ENCODE assay signal across 8 cellular contexts in the genomic region with DNA sequence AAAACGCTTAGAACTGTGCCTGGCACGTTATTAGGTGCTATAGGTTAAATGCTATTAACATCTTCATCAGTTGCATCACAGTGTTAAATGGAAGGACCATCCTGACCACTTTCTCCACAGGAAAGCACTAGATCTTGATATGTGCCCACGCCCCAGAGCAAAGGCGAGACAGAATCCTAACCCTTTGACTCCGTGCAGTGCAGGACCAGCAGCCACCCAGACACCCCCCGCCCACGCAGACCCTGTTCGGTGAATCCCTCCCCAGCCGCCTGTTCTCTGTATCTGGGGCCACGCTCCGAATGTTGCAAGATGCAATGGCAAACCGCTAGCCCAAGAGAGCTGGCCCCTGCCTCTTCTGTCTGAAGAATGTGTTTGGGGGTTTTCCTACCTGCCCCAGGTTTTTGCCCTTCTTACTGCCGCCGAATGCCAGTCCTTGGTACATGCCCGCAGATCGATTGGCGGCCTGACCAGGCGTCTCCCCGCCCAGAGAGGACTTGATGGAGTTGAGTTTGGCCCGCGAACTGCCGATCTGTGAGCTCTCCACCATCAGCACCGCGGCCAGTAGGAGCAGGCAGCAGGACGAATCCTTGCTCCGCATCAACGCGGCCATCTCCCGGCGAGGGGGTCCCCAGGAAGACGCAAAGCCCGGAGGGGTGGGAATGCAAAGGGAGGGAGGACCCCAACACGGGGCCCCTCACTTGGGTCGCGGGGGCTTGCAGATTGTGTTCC. TPM values are rescaled to one million over a fixed set of nuclear protein-coding genes. Genes with fewer than 3 reads are reported as not detected.
DNase-seq lines count a peak whose midpoint lies in the region; ATAC-seq and TF ChIP-seq lines count a peak whose summit lies in the region.

No MANE protein-coding gene starts in this region.

- peak overlapping the region; percentile 30 for H3K4me3 Mint-ChIP-seq in activated CD4-positive, alpha-beta T cell treated with anti-CD3 and anti-CD28 coated beads, Interleukin-2, amount 10 ng/mL, durations not matched to agents 7 days and 5 days
- peak overlapping the region; percentile 86 to 94 (median 91) for H3K4me3 Mint-ChIP-seq in brain

- no peaks in the 10 kb centered on the region for H3K9me3 ChIP-seq in testis

- TF ChIP-seq POLR2A in testis (IDR thresholded peaks at IDR 0.05): no peak

- DNase-seq in activated CD4-positive, alpha-beta T cell treated with anti-CD3 and anti-CD28 coated beads, Interleukin-2, amount 10 ng/mL, durations not matched to agents 7 days and 5 days: no peak
- DNase-seq in activated CD4-positive, alpha-beta T cell treated with anti-CD3 and anti-CD28 coated beads for 1 hour: no peak
- DNase-seq in kidney epithelial cell (ENCODE audit: low read depth): no peak
- no peak for DNase-seq in testis

- no peaks in the 10 kb centered on the region for H3K36me3 Mint-ChIP-seq in activated CD4-positive, alpha-beta T cell treated with anti-CD3 and anti-CD28 coated beads, Interleukin-2, amount 10 ng/mL, durations not matched to agents 7 days and 5 days (ENCODE audit: low read depth)
- no peaks in the 10 kb centered on the region for H3K36me3 Mint-ChIP-seq in brain

- WGBS in testis, 2 donors: 2% methylated on average over 19 to 35 of the region's 35 CpGs

- H3K27me3 Mint-ChIP-seq in activated CD4-positive, alpha-beta T cell treated with anti-CD3 and anti-CD28 coated beads, Interleukin-2, amount 10 ng/mL, durations not matched to agents 7 days and 5 days: peaks cover 62% of the 10 kb centered on the region
- peaks cover 80% of the 10 kb centered on the region for H3K27me3 Mint-ChIP-seq in brain

- peaks cover 25% of the 10 kb centered on the region for H3K4me1 ChIP-seq in testis

- H3K27ac ChIP-seq in testis: no peak overlapping the region

- H3K27me3 ChIP-seq in kidney epithelial cell (ENCODE audit: control insufficient read depth, insufficient read depth, low read length) (peaks cover 40% of the 10 kb centered on the region), testis (no peaks in the 10 kb centered on the region)

- peaks cover 26% of the 10 kb centered on the region for H3K4me1 Mint-ChIP-seq in activated CD4-positive, alpha-beta T cell treated with anti-CD3 and anti-CD28 coated beads, Interleukin-2, amount 10 ng/mL, durations not matched to agents 7 days and 5 days
- peaks cover 36% of the 10 kb centered on the region for H3K4me1 Mint-ChIP-seq in brain

- peak overlapping the region; percentile 30 for H3K4me3 ChIP-seq in kidney epithelial cell (ENCODE audit: low read depth, low read length)
- peak overlapping the region; percentile 1 to 23 for H3K4me3 ChIP-seq in testis

- no peak overlapping the region for H3K27ac Mint-ChIP-seq in activated CD4-positive, alpha-beta T cell treated with anti-CD3 and anti-CD28 coated beads, Interleukin-2, amount 10 ng/mL, durations not matched to agents 7 days and 5 days
- H3K27ac Mint-ChIP-seq in brain: peak overlapping the region in 2 of 5 experiments; percentile 11 to 27

- POLR2A ChIA-PET in activated CD4-positive, alpha-beta T cell treated with anti-CD3 and anti-CD28 coated beads, Interleukin-2, amount 10 ng/mL, durations not matched to agents 7 days and 5 days (lab: Charles Lee): no interaction called here

- CTCF ChIA-PET in activated CD4-positive, alpha-beta T cell treated with anti-CD3 and anti-CD28 coated beads, Interleukin-2, amount 10 ng/mL, durations not matched to agents 7 days and 5 days (lab: Charles Lee): no interaction called here

- ATAC-seq in GM18868 (IDR thresholded peaks at IDR 0.05; ENCODE audit: unreplicated experiment) (no peak), HG03521 (IDR thresholded peaks at IDR 0.05; ENCODE audit: unreplicated experiment) (no peak), GM21381 (IDR thresholded peaks at IDR 0.05; ENCODE audit: unreplicated experiment) (no peak)

- no peak for TF ChIP-seq CTCF in brain (conservative IDR thresholded peaks at IDR 0.05)
- TF ChIP-seq CTCF in kidney epithelial cell (IDR thresholded peaks at IDR 0.05; ENCODE audit: insufficient read depth, low read length, poor library complexity, severe bottlenecking): no peak
- no peak for TF ChIP-seq CTCF in testis (IDR thresholded peaks at IDR 0.05)

- no peaks in the 10 kb centered on the region for H3K9me3 Mint-ChIP-seq in activated CD4-positive, alpha-beta T cell treated with anti-CD3 and anti-CD28 coated beads, Interleukin-2, amount 10 ng/mL, durations not matched to agents 7 days and 5 days
- peaks cover 0 to 3% (median 0%) of the 10 kb centered on the region in 5 experiments for H3K9me3 Mint-ChIP-seq in brain

- intact Hi-C loops in testis (cut with DNase I; ENCODE audit: low total_unique reads): no loop called here

- H3K36me3 ChIP-seq in kidney epithelial cell (ENCODE audit: control insufficient read depth, insufficient read depth, low read length) (no peaks in the 10 kb centered on the region), testis (ENCODE audit: low read depth, missing control alignments) (no peaks in the 10 kb centered on the region)

RNA-seq across cellular contexts. Expression of gene DKK2, which starts 1.0 kb away (rescaled TPM):
- total RNA-seq in activated CD4-positive, alpha-beta T cell treated with anti-CD3 and anti-CD28 coated beads, Interleukin-2, amount 10 ng/mL, durations not matched to agents 7 days and 5 days: not detected
- 0.64 TPM for polyA plus RNA-seq in brain (ENCODE audit: insufficient read depth, low read depth, low replicate concordance)
- not detected in 2 replicates for total RNA-seq in kidney epithelial cell
- total RNA-seq in testis: under 1 TPM in 1 of 2 donors, not detected in 1; 0.62 TPM
- 0.21 TPM for polyA plus RNA-seq in testis (ENCODE audit: insufficient read depth, low read depth, low replicate concordance)
